In genomic region chr13:31824705-31825512, GRCh38 we compare ENCODE assay signal across 8 cellular contexts.
DNase-seq lines count a peak whose midpoint lies in the region; ATAC-seq, FAIRE-seq and TF ChIP-seq lines count a peak whose summit lies in the region.

No MANE protein-coding gene starts in this region.

- peak; percentile 19 for TF ChIP-seq CTCF in astrocyte (IDR thresholded peaks at IDR 0.05; ENCODE audit: insufficient read depth, low read depth, low read length)

- H3K9ac ChIP-seq in astrocyte (ENCODE audit: low read length), result no peak overlapping the region

- H4K20me1 ChIP-seq in astrocyte (ENCODE audit: insufficient read depth, low read length), result no peaks in the 10 kb centered on the region

- H3K9me3 ChIP-seq in astrocyte (ENCODE audit: insufficient read depth, low read depth, low read length), result no peaks in the 10 kb centered on the region

- DNase-seq in G401 (ENCODE audit: low spot score) (peak; percentile 68), LHCN-M2 (ENCODE audit: low read depth) (peak; percentile 55), astrocyte (ENCODE audit: low read depth) (peak; percentile 41), midbrain (lab: John Stamatoyannopoulos, UW) (peak; percentile 4), ACHN (no peak), activated gamma-delta T cell (lab: John Stamatoyannopoulos, UW) (no peak)

- no peak overlapping the region for H3K27ac Mint-ChIP-seq in astrocyte (ENCODE audit: unreplicated experiment)

- no peak overlapping the region for H3K27ac ChIP-seq in astrocyte (ENCODE audit: low read depth, low read length)

- no peak for FAIRE-seq in astrocyte (lab: Jason Lieb, UNC)

- peak overlapping the region; percentile 61 for H2AFZ ChIP-seq in astrocyte (ENCODE audit: low read depth, low read length)

- H3K4me3 Mint-ChIP-seq in astrocyte (ENCODE audit: unreplicated experiment), result no peak overlapping the region

- no peaks in the 10 kb centered on the region for H3K27me3 ChIP-seq in astrocyte (ENCODE audit: insufficient read depth, low read length)

- no peak for ATAC-seq in GM21526 (IDR thresholded peaks at IDR 0.05; ENCODE audit: low FRiP score, unreplicated experiment)
- no peak for ATAC-seq in GM19452 (IDR thresholded peaks at IDR 0.05; ENCODE audit: unreplicated experiment)

- no peaks in the 10 kb centered on the region for H3K9me3 Mint-ChIP-seq in astrocyte (ENCODE audit: unreplicated experiment)

- in situ Hi-C loops in G401 (cut with HindIII; ENCODE audit: low sequenced_read_pairs), result no loop called here
- in situ Hi-C loops in ACHN (cut with HindIII; ENCODE audit: low pct_ligation_motif_present, low pct_unique_long_range_greater_than_20kb, low sequenced_read_pairs), result no loop called here

- no peak overlapping the region for H3K4me3 ChIP-seq in astrocyte (ENCODE audit: insufficient read depth, low read depth, low read length)

- no peaks in the 10 kb centered on the region for H3K36me3 ChIP-seq in astrocyte (ENCODE audit: insufficient read depth, low read length)

- H3K27me3 Mint-ChIP-seq in astrocyte (ENCODE audit: low read depth, unreplicated experiment), result no peaks in the 10 kb centered on the region

- H3K79me2 ChIP-seq in astrocyte (ENCODE audit: insufficient read depth, low read length), result no peaks in the 10 kb centered on the region

- H3K4me1 ChIP-seq in astrocyte (ENCODE audit: insufficient read depth, low read length), result peaks cover 4% of the 10 kb centered on the region

- H3K4me2 ChIP-seq in astrocyte (ENCODE audit: low read length), result no peak overlapping the region

- H3K36me3 Mint-ChIP-seq in astrocyte (ENCODE audit: low read depth, unreplicated experiment), result no peaks in the 10 kb centered on the region

- H3K4me1 Mint-ChIP-seq in astrocyte (ENCODE audit: low read depth, unreplicated experiment), result peaks cover 3% of the 10 kb centered on the region

Comparison
In these comparisons a context has a peak if more than half of its experiments do, and no peak if none do; other contexts are left out.
1. DNase-seq: peak in G401 (single experiment), LHCN-M2 (single experiment), astrocyte (single experiment) and midbrain (single experiment); none in ACHN (single experiment) and activated gamma-delta T cell (single experiment).